ENCODE assay signal across 10 cellular contexts in genomic region chr6:711925-712324, GRCh38. TPM values are rescaled to one million over a fixed set of nuclear protein-coding genes. Genes with fewer than 3 reads are reported as not detected.
DNase-seq lines count a peak whose midpoint lies in the region; ATAC-seq and TF ChIP-seq lines count a peak whose summit lies in the region.
"Had no signal": no experiment of that assay in that cellular context is flagged by ENCODE, and none has a peak within 500 bp of the region (broad histone marks: within the 10 kb centered on the region; RNA-seq: fewer than 3 reads in every experiment).

No MANE protein-coding gene starts in this region.

- no peaks in the 10 kb centered on the region for H3K27me3 ChIP-seq in MG63

- peaks cover 5% of the 10 kb centered on the region for H3K36me3 Mint-ChIP-seq in activated CD8-positive, alpha-beta memory T cell treated with anti-CD3 and anti-CD28 coated beads, Interleukin-2, amount 10 ng/mL, durations not matched to agents 7 days and 5 days
- H3K36me3 Mint-ChIP-seq in activated T-helper 1 cell treated with anti-CD3 and anti-CD28 coated beads, Interleukin-12 subunit alpha, Interleukin-12 subunit beta, Interleukin-2, Interleukin-4 antibody, amounts not matched to agents 30 ng/mL and 10 ng/mL and 1 ng/mL, durations not matched to agents 14 hours and 24 hours and 36 hours (ENCODE audit: low read depth) = peaks cover under 1% of the 10 kb centered on the region
- peaks cover 0 to 3% of the 10 kb centered on the region in 2 donors for H3K36me3 Mint-ChIP-seq in stimulated activated naive B cell treated with anti-CD40 and anti-IgM and Interleukin-4, amounts not matched to agents 10 μg/mL and 1 μg/mL and 100 μg/mL, for 72 hours

- no peaks in the 10 kb centered on the region for H3K27me3 Mint-ChIP-seq in activated CD8-positive, alpha-beta memory T cell treated with anti-CD3 and anti-CD28 coated beads, Interleukin-2, amount 10 ng/mL, durations not matched to agents 7 days and 5 days
- H3K27me3 Mint-ChIP-seq in activated T-helper 1 cell treated with anti-CD3 and anti-CD28 coated beads, Interleukin-12 subunit alpha, Interleukin-12 subunit beta, Interleukin-2, Interleukin-4 antibody, amounts not matched to agents 30 ng/mL and 10 ng/mL and 1 ng/mL, durations not matched to agents 14 hours and 24 hours and 36 hours (ENCODE audit: insufficient read depth) = no peaks in the 10 kb centered on the region
- H3K27me3 Mint-ChIP-seq in stimulated activated naive B cell treated with anti-CD40 and anti-IgM and Interleukin-4, amounts not matched to agents 10 μg/mL and 1 μg/mL and 100 μg/mL, for 72 hours = peaks cover 3 to 10% of the 10 kb centered on the region in 2 donors

- CTCF ChIA-PET in activated CD8-positive, alpha-beta memory T cell treated with anti-CD3 and anti-CD28 coated beads, Interleukin-2, amount 10 ng/mL, durations not matched to agents 7 days and 5 days (lab: Charles Lee) = interaction anchor here (1.7 to 3.0 kb wide), 3 partner anchors 9 to 119 kb away, joined by 5 to 33 read pairs (median 8); partner anchors contain the start of gene EXOC2

- peak overlapping the region; percentile 92 for H3K4me3 Mint-ChIP-seq in activated CD8-positive, alpha-beta memory T cell treated with anti-CD3 and anti-CD28 coated beads, Interleukin-2, amount 10 ng/mL, durations not matched to agents 7 days and 5 days
- H3K4me3 Mint-ChIP-seq in activated T-helper 1 cell treated with anti-CD3 and anti-CD28 coated beads, Interleukin-12 subunit alpha, Interleukin-12 subunit beta, Interleukin-2, Interleukin-4 antibody, amounts not matched to agents 30 ng/mL and 10 ng/mL and 1 ng/mL, durations not matched to agents 14 hours and 24 hours and 36 hours = peak overlapping the region; percentile 95
- peak overlapping the region in 1 of 2 donors; percentile 98 for H3K4me3 Mint-ChIP-seq in stimulated activated naive B cell treated with anti-CD40 and anti-IgM and Interleukin-4, amounts not matched to agents 10 μg/mL and 1 μg/mL and 100 μg/mL, for 72 hours

- no peaks in the 10 kb centered on the region for H3K9me3 ChIP-seq in MG63
- H3K9me3 ChIP-seq: A549 had no signal

- H3K4me3 ChIP-seq in fibroblast of the aortic adventitia (ENCODE audit: low read depth, low read length) (no peak overlapping the region), MG63 (no peak overlapping the region)

- H3K4me1 Mint-ChIP-seq in activated CD8-positive, alpha-beta memory T cell treated with anti-CD3 and anti-CD28 coated beads, Interleukin-2, amount 10 ng/mL, durations not matched to agents 7 days and 5 days = peaks cover 39% of the 10 kb centered on the region
- peaks cover 44% of the 10 kb centered on the region for H3K4me1 Mint-ChIP-seq in activated T-helper 1 cell treated with anti-CD3 and anti-CD28 coated beads, Interleukin-12 subunit alpha, Interleukin-12 subunit beta, Interleukin-2, Interleukin-4 antibody, amounts not matched to agents 30 ng/mL and 10 ng/mL and 1 ng/mL, durations not matched to agents 14 hours and 24 hours and 36 hours (ENCODE audit: low read depth)
- peaks cover 9 to 22% of the 10 kb centered on the region in 2 donors for H3K4me1 Mint-ChIP-seq in stimulated activated naive B cell treated with anti-CD40 and anti-IgM and Interleukin-4, amounts not matched to agents 10 μg/mL and 1 μg/mL and 100 μg/mL, for 72 hours

- DNase-seq in activated CD8-positive, alpha-beta memory T cell treated with anti-CD3 and anti-CD28 coated beads, Interleukin-2, amount 10 ng/mL, durations not matched to agents 7 days and 5 days = no peak
- DNase-seq in activated CD8-positive, alpha-beta memory T cell treated with anti-CD3 and anti-CD28 coated beads, Interleukin-2, amount 50 U/mL, for 4 hours = no peak
- no peak for DNase-seq in activated T-helper 1 cell treated with anti-CD3 and anti-CD28 coated beads, Interleukin-12 subunit alpha, Interleukin-12 subunit beta, Interleukin-2, Interleukin-4 antibody, amounts not matched to agents 30 ng/mL and 10 ng/mL and 1 ng/mL, durations not matched to agents 14 hours and 24 hours and 36 hours (ENCODE audit: low spot score)
- DNase-seq in fibroblast of the aortic adventitia (ENCODE audit: low read depth) = peak; percentile 15
- DNase-seq in stimulated activated naive B cell treated with anti-CD40 and anti-IgM and Interleukin-4, amounts not matched to agents 10 μg/mL and 1 μg/mL and 100 μg/mL, for 72 hours = no peak
- no peak for DNase-seq in erythroblast (lab: John Stamatoyannopoulos, UW)
- no peak for DNase-seq in MG63
- DNase-seq: endodermal cell had no signal

- intact Hi-C loops in activated T-helper 1 cell treated with anti-CD3 and anti-CD28 coated beads, Interleukin-12 subunit alpha, Interleukin-12 subunit beta, Interleukin-2, Interleukin-4 antibody, amounts not matched to agents 30 ng/mL and 10 ng/mL and 1 ng/mL, durations not matched to agents 14 hours and 24 hours and 36 hours (cut with micrococcal nuclease) = loop anchor here (1.0 to 10.0 kb wide), 9 partner anchors 10 to 670 kb away; partner anchors contain the start of genes DUSP22 and EXOC2

- no peak for ATAC-seq in activated CD8-positive, alpha-beta memory T cell treated with anti-CD3 and anti-CD28 coated beads, Interleukin-2, amount 10 ng/mL, durations not matched to agents 7 days and 5 days
- ATAC-seq in stimulated activated naive B cell treated with anti-CD40 and anti-IgM and Interleukin-4, amounts not matched to agents 10 μg/mL and 1 μg/mL and 100 μg/mL, for 72 hours (replicated peaks) = no peak
- ATAC-seq in HG03025 (IDR thresholded peaks at IDR 0.05; ENCODE audit: low FRiP score, unreplicated experiment) = no peak

- no peak for TF ChIP-seq CTCF in fibroblast of the aortic adventitia (IDR thresholded peaks at IDR 0.05; ENCODE audit: insufficient read depth, low read length)

- H3K27ac Mint-ChIP-seq in activated CD8-positive, alpha-beta memory T cell treated with anti-CD3 and anti-CD28 coated beads, Interleukin-2, amount 10 ng/mL, durations not matched to agents 7 days and 5 days = peak overlapping the region; percentile 99
- peak overlapping the region; percentile 99 for H3K27ac Mint-ChIP-seq in activated T-helper 1 cell treated with anti-CD3 and anti-CD28 coated beads, Interleukin-12 subunit alpha, Interleukin-12 subunit beta, Interleukin-2, Interleukin-4 antibody, amounts not matched to agents 30 ng/mL and 10 ng/mL and 1 ng/mL, durations not matched to agents 14 hours and 24 hours and 36 hours
- peak overlapping the region; percentile 99 for H3K27ac Mint-ChIP-seq in stimulated activated naive B cell treated with anti-CD40 and anti-IgM and Interleukin-4, amounts not matched to agents 10 μg/mL and 1 μg/mL and 100 μg/mL, for 72 hours
- H3K27ac Mint-ChIP-seq: endodermal cell had no signal

- no peaks in the 10 kb centered on the region for H3K36me3 ChIP-seq in MG63

- H3K9me3 Mint-ChIP-seq in activated CD8-positive, alpha-beta memory T cell treated with anti-CD3 and anti-CD28 coated beads, Interleukin-2, amount 10 ng/mL, durations not matched to agents 7 days and 5 days (ENCODE audit: low read depth) = no peaks in the 10 kb centered on the region
- H3K9me3 Mint-ChIP-seq in activated T-helper 1 cell treated with anti-CD3 and anti-CD28 coated beads, Interleukin-12 subunit alpha, Interleukin-12 subunit beta, Interleukin-2, Interleukin-4 antibody, amounts not matched to agents 30 ng/mL and 10 ng/mL and 1 ng/mL, durations not matched to agents 14 hours and 24 hours and 36 hours = no peaks in the 10 kb centered on the region
- peaks cover 0 to under 1% of the 10 kb centered on the region in 2 donors for H3K9me3 Mint-ChIP-seq in stimulated activated naive B cell treated with anti-CD40 and anti-IgM and Interleukin-4, amounts not matched to agents 10 μg/mL and 1 μg/mL and 100 μg/mL, for 72 hours
- H3K9me3 Mint-ChIP-seq: endodermal cell had no signal

- no peak for TF ChIP-seq POLR2A in erythroblast (IDR thresholded peaks at IDR 0.05; ENCODE audit: low read length)

RNA-seq across cellular contexts. Expression of gene EXOC2, which starts 19.0 kb away (rescaled TPM):
- total RNA-seq in activated CD8-positive, alpha-beta memory T cell treated with anti-CD3 and anti-CD28 coated beads, Interleukin-2, amount 10 ng/mL, durations not matched to agents 7 days and 5 days = 10 to 100 TPM; 28.4 to 34.6 TPM
- 44.5 and 47.1 TPM in 2 replicates for total RNA-seq in activated T-helper 1 cell treated with anti-CD3 and anti-CD28 coated beads, Interleukin-12 subunit alpha, Interleukin-12 subunit beta, Interleukin-2, Interleukin-4 antibody, amounts not matched to agents 30 ng/mL and 10 ng/mL and 1 ng/mL, durations not matched to agents 14 hours and 24 hours and 36 hours
- 11.0 and 27.9 TPM in 2 replicates for total RNA-seq in fibroblast of the aortic adventitia (ENCODE audit: low replicate concordance)
- total RNA-seq in MG63 (2014; rRNA removed; shearing (Covaris generic); ENCODE audit: low replicate concordance) = 16.9 and 19.7 TPM in 2 replicates

RNA-seq across cellular contexts. Expression of gene HUS1B, which starts 55.0 kb away (rescaled TPM):
- 1 to 10 TPM; 1.2 to 1.9 TPM for total RNA-seq in activated CD8-positive, alpha-beta memory T cell treated with anti-CD3 and anti-CD28 coated beads, Interleukin-2, amount 10 ng/mL, durations not matched to agents 7 days and 5 days
- 2.7 and 2.8 TPM in 2 replicates for total RNA-seq in activated T-helper 1 cell treated with anti-CD3 and anti-CD28 coated beads, Interleukin-12 subunit alpha, Interleukin-12 subunit beta, Interleukin-2, Interleukin-4 antibody, amounts not matched to agents 30 ng/mL and 10 ng/mL and 1 ng/mL, durations not matched to agents 14 hours and 24 hours and 36 hours
- 0.45 and 0.65 TPM in 2 replicates for total RNA-seq in fibroblast of the aortic adventitia (ENCODE audit: low replicate concordance)
- 0.22 TPM in 1 of 2 replicates, not detected in the other for total RNA-seq in MG63 (2014; rRNA removed; shearing (Covaris generic); ENCODE audit: low replicate concordance)
